8 cellular contexts compared by ENCODE assay signal in the genomic region with DNA sequence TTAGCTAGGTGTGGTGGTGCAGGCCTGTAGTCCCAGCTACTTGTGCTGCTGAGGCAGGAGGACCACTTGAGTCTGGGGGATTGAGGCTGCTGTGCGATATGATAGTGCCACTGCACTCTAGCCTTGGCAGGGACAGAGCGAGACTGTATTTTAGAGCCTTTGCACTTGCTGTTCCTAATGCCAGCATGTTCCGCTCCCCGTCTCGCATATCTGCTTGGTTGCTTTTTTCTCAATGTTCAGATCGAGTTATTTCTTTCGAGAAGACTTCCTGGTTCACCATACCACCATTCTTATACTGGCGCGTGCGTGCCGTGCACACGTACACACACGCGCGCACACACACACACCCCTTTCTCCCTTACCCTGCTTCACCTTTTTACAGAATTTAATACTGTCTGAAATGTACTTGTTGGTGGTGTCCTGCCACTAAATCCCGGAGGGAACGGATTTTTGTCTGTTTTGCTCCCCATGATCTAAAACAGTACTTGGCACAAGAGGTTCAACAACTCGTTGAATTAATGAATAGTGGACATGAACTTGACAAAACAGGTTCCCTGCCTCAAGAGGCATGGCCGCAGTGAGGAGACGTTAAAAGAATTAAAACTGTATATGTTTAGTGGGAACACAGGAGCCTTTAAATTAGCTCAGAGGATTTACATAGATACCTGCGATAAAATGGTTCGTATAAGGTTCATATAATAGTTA. TPM values are rescaled to one million over a fixed set of nuclear protein-coding genes. Genes with fewer than 3 reads are reported as not detected.
DNase-seq lines count a peak whose midpoint lies in the region; ATAC-seq and TF ChIP-seq lines count a peak whose summit lies in the region.

No MANE protein-coding gene starts in this region.

- H3K4me2 ChIP-seq in OCI-LY1 (ENCODE audit: low read length), result peak overlapping the region; percentile 93

- H3K27ac Mint-ChIP-seq in natural killer cell, result peak overlapping the region; percentile 96 to 98

- no peaks in the 10 kb centered on the region for H3K27me3 ChIP-seq in OCI-LY1 (ENCODE audit: insufficient read depth, low read length)

- peak overlapping the region; percentile 6; the same call in 1 of the 2 replicates for H2AFZ ChIP-seq in OCI-LY1 (ENCODE audit: low read length)

- peak overlapping the region; percentile 84 for H3K4me3 ChIP-seq in OCI-LY1 (ENCODE audit: low read depth, low read length, poor library complexity, severe bottlenecking)

- H3K9me3 Mint-ChIP-seq in natural killer cell, result no peaks in the 10 kb centered on the region

- peak overlapping the region; percentile 95 for H3K27ac ChIP-seq in OCI-LY1 (ENCODE audit: low read depth, low read length, poor library complexity, severe bottlenecking)
- H3K27ac ChIP-seq in cingulate gyrus (ENCODE audit: low read depth, low read length), result peak overlapping the region; percentile 99

- peaks cover 35% of the 10 kb centered on the region for H3K79me2 ChIP-seq in OCI-LY1 (ENCODE audit: insufficient read depth, low read length)

- no peaks in the 10 kb centered on the region for H3K36me3 Mint-ChIP-seq in natural killer cell

- no peaks in the 10 kb centered on the region for H3K9me2 ChIP-seq in OCI-LY1 (ENCODE audit: low read depth, low read length)

- no peaks in the 10 kb centered on the region for H3F3A ChIP-seq in OCI-LY1 (ENCODE audit: insufficient read depth, low read length)

- no peak for ATAC-seq in natural killer cell
- no peak for ATAC-seq in GM21529 (IDR thresholded peaks at IDR 0.05; ENCODE audit: unreplicated experiment)
- ATAC-seq in GM18867 (IDR thresholded peaks at IDR 0.05; ENCODE audit: unreplicated experiment), result no peak

- no peaks in the 10 kb centered on the region for H3K9me3 ChIP-seq in OCI-LY1 (ENCODE audit: low read length)

- intact Hi-C loops in natural killer cell (cut with micrococcal nuclease), result loop anchor here (1.0 to 5.0 kb wide), 2 partner anchors 42 to 199 kb away; a partner anchor contains a TSS

- peaks cover 9% of the 10 kb centered on the region; the same call in 1 of the 2 replicates for H3K36me3 ChIP-seq in OCI-LY1 (ENCODE audit: insufficient read depth, low read length)

- H3K27me3 Mint-ChIP-seq in natural killer cell (ENCODE audit: low read depth in 2 of 2), result no peaks in the 10 kb centered on the region

- peak overlapping the region; percentile 96 for H3K4me3 Mint-ChIP-seq in natural killer cell

- H4K20me1 ChIP-seq in OCI-LY1 (ENCODE audit: insufficient read depth, low read length), result no peaks in the 10 kb centered on the region

- peak overlapping the region; percentile 96 for H3K9ac ChIP-seq in OCI-LY1 (ENCODE audit: low read length)

- H3K4me1 Mint-ChIP-seq in natural killer cell, result peaks cover 35 to 38% of the 10 kb centered on the region in 2 donors

- peak; percentile 19 for DNase-seq in activated CD4-positive, alpha-beta T cell treated with anti-CD3 and anti-CD28 coated beads for 1 hour
- no peak for DNase-seq in activated CD4-positive, alpha-beta T cell treated with anti-CD3 and anti-CD28 coated beads, Interleukin-2, amount 50 U/mL, for 4 hours
- no peak for DNase-seq in natural killer cell
- no peak for DNase-seq in NCI-H1048 (lab: John Stamatoyannopoulos, UW)

- H3K4me1 ChIP-seq in OCI-LY1 (ENCODE audit: insufficient read depth, low read length, severe bottlenecking), result peaks cover 26% of the 10 kb centered on the region

- TF ChIP-seq CTCF in OCI-LY1 (IDR thresholded peaks at IDR 0.05; ENCODE audit: low read length) (no peak), natural killer cell (IDR thresholded peaks at IDR 0.05) (no peak)

RNA-seq across cellular contexts. Expression of a gene that starts 1.1 kb away (rescaled TPM):
- 10 to 100 TPM; 30.3 to 38.8 (median 34.0) TPM for total RNA-seq in natural killer cell

RNA-seq across cellular contexts. Expression of a gene that starts 41.5 kb away (rescaled TPM):
- total RNA-seq in natural killer cell, result 100 to 1,000 TPM; 122 to 156 (median 148) TPM
